Comparison of ENCODE assay signal across 1 cellular context in the genomic region with DNA sequence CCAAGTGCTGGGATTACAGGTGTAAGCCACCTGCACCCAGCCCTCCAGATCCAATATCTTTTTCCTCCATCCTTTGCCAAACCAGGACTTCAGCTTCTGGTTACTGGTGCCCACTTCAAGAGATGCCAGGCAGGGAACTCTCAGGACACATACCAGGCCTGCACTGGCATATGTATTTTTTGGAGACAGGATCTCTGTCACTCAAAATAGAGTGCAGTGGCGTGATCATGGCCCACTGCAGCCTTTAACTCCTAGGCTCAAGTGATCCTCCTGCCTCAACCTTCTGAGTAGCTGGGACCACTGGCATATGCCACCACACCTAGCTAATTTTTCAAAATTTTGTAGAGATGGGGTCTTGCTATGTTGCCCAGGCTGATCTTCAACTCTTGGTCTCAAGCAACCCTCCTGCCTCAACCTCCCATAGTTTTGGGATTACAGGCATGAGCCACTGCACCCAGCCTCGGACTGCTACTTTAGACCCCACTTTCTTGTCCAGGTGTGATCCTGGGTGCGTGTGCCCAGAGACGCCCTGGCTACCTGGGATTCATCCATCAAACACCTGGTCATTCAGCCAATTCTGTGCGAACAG.
TF ChIP-seq lines count a peak whose summit lies in the region.

No MANE protein-coding gene starts in this region.

TF ChIP-seq in SK-N-SH, 30 proteins besides CTCF, POLR2A, EP300 and RAD21 (continued from another document):
- TF ChIP-seq, protein P1, sequence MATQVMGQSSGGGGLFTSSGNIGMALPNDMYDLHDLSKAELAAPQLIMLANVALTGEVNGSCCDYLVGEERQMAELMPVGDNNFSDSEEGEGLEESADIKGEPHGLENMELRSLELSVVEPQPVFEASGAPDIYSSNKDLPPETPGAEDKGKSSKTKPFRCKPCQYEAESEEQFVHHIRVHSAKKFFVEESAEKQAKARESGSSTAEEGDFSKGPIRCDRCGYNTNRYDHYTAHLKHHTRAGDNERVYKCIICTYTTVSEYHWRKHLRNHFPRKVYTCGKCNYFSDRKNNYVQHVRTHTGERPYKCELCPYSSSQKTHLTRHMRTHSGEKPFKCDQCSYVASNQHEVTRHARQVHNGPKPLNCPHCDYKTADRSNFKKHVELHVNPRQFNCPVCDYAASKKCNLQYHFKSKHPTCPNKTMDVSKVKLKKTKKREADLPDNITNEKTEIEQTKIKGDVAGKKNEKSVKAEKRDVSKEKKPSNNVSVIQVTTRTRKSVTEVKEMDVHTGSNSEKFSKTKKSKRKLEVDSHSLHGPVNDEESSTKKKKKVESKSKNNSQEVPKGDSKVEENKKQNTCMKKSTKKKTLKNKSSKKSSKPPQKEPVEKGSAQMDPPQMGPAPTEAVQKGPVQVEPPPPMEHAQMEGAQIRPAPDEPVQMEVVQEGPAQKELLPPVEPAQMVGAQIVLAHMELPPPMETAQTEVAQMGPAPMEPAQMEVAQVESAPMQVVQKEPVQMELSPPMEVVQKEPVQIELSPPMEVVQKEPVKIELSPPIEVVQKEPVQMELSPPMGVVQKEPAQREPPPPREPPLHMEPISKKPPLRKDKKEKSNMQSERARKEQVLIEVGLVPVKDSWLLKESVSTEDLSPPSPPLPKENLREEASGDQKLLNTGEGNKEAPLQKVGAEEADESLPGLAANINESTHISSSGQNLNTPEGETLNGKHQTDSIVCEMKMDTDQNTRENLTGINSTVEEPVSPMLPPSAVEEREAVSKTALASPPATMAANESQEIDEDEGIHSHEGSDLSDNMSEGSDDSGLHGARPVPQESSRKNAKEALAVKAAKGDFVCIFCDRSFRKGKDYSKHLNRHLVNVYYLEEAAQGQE (IDR thresholded peaks at IDR 0.05; ENCODE audit: low read depth, low read length), result no peak
- TF ChIP-seq RCOR1 (IDR thresholded peaks at IDR 0.05; ENCODE audit: low read length), result no peak
